In the genomic region with DNA sequence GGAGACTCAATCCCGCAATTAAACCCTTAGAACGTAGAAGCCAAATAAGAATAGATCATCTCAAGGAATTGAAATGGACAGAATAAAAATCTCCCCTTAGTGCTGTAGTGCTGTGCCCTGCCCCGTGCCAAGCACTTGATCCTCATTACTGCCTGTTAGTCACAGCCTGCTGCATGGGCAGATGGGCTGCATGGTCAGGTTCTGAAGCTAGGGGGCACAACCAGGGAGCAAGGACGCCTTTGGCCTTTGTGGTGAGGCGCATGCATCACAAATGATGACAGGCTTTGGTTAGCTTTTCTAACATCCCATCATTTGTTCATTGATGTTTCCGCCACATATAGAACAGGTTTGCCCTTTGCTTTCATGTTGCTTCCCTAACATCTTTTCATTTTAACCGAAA, we compare ENCODE assay signal across 1 cellular context.
TF ChIP-seq lines count a peak whose summit lies in the region.

No MANE protein-coding gene starts in this region.

TF ChIP-seq in H1, 55 proteins besides CTCF, POLR2A, EP300 and RAD21:
- no peak for TF ChIP-seq BCL11A (IDR thresholded peaks at IDR 0.05; ENCODE audit: low read depth in 2 of 2, low read length in 2 of 2)
- TF ChIP-seq KDM5A (IDR thresholded peaks at IDR 0.05; ENCODE audit: low read length): no peak
